ENCODE assay signal across 23 cellular contexts in the genomic region with DNA sequence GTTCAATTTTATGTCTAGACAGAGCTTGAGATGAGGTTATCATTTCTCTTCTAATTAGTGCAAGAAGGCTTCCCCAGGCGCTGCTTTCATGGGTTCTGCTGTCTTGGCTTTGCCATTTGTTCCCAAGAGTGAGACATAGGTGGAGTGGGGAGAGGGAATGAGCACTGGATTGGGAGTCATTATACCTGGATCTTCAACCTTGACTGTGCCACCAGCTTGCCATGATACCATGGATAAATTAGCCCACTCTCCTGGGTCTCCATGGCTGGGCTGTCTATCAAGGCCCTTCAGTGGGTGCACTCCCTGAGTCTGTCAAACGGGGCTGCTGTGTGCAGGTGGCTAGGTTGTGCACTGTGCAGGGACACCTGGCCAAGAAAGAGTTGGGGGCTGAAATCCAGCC.
"Had no signal": no experiment of that assay in that cellular context is flagged by ENCODE, and none has a peak within 500 bp of the region (broad histone marks: within the 10 kb centered on the region; RNA-seq: fewer than 3 reads in every experiment).

No MANE protein-coding gene starts in this region.

- H3K4me1 ChIP-seq: SJSA1 had no signal

- H3K27ac ChIP-seq: SJSA1, SK-N-MC had no signal

- H3K9me3 ChIP-seq: MG63, SJSA1 had no signal

- DNase-seq: IMR-90, Karpas-422, KG1, MG63, NCI-H1092, NCI-H1105 treated with DMSO at 0.1 percent for 48 hours, NCI-H1417 treated with DMSO at 0.1 percent for 48 hours, NCI-H146, NCI-H1694 treated with DMSO at 0.1 percent for 48 hours, NCI-H1930, NCI-H2081, NCI-H2107, NCI-H2227 treated with DMSO at 0.1 percent for 48 hours, NCI-H510A, NCI-H524 treated with DMSO at 0.1 percent for 48 hours, NCI-H69, NCI-H774, Right ventricle myocardium superior, RPMI8226, SIG-M5 had no signal

- ATAC-seq: HepG2 had no signal

- H3K4me3 ChIP-seq: MG63, SJSA1, SK-N-MC had no signal

- H3K27me3 ChIP-seq: MG63, SJSA1 had no signal

- H3K36me3 ChIP-seq: MG63, SJSA1 had no signal
